Comparison of ENCODE assay signal across 17 cellular contexts in genomic region chr12:38427442-38427841, GRCh38.
DNase-seq lines count a peak whose midpoint lies in the region; TF ChIP-seq lines count a peak whose summit lies in the region.
"Had no signal": no experiment of that assay in that cellular context is flagged by ENCODE, and none has a peak within 500 bp of the region (broad histone marks: within the 10 kb centered on the region; RNA-seq: fewer than 3 reads in every experiment).

No MANE protein-coding gene starts in this region.

- H3K9me3 Mint-ChIP-seq in endodermal cell (peaks cover 9% of the 10 kb centered on the region), neural progenitor cell (peaks cover 2% of the 10 kb centered on the region)

- H3K27me3 Mint-ChIP-seq in endodermal cell (ENCODE audit: insufficient read depth) = no peaks in the 10 kb centered on the region
- peaks cover 3% of the 10 kb centered on the region for H3K27me3 Mint-ChIP-seq in neural progenitor cell (ENCODE audit: insufficient read depth, low read depth)
- H3K27me3 Mint-ChIP-seq: CD4-positive, CD25-positive, alpha-beta regulatory T cell; CD8-positive, alpha-beta memory T cell had no signal

- H3K9me3 ChIP-seq in MM.1S (replicated peaks; ENCODE audit: insufficient read depth, low read length) (no peaks in the 10 kb centered on the region), endodermal cell (ENCODE audit: control insufficient read depth, low read length) (no peaks in the 10 kb centered on the region), neural progenitor cell (ENCODE audit: low read depth) (no peaks in the 10 kb centered on the region)
- H3K9me3 ChIP-seq: BE2C had no signal

- H3K79me2 ChIP-seq in MM.1S (ENCODE audit: low read length) (no peaks in the 10 kb centered on the region), neural progenitor cell (ENCODE audit: low read depth) (no peaks in the 10 kb centered on the region)

- H3F3A ChIP-seq in MM.1S (ENCODE audit: insufficient read depth, low read length) (no peaks in the 10 kb centered on the region; the same call in 1 of the 2 replicates), neural progenitor cell (ENCODE audit: low read depth) (no peaks in the 10 kb centered on the region)

- H2AFZ ChIP-seq in MM.1S (ENCODE audit: low read length) = peak overlapping the region; percentile 9; the same call in 1 of the 2 replicates
- H2AFZ ChIP-seq in neural progenitor cell (replicated peaks) = peak overlapping the region; percentile 34

- in situ Hi-C loops in SK-MEL-5 (cut with HindIII; ENCODE audit: low pct_unique_long_range_greater_than_20kb, low sequenced_read_pairs) = no loop called here
- in situ Hi-C loops in brain microvascular endothelial cell (cut with HindIII; ENCODE audit: low pct_ligation_motif_present, low sequenced_read_pairs) = no loop called here

- TF ChIP-seq CTCF in MM.1S (IDR thresholded peaks at IDR 0.05; ENCODE audit: low read length) (no peak), endodermal cell (conservative IDR thresholded peaks at IDR 0.05) (no peak), neural progenitor cell (IDR thresholded peaks at IDR 0.05) (no peak), coronary artery (IDR thresholded peaks at IDR 0.05) (no peak), brain microvascular endothelial cell (IDR thresholded peaks at IDR 0.05; ENCODE audit: low read depth, low read length, missing control alignments) (no peak)

- 83% methylated on average over 1 of the region's 1 CpG; no CpG with 5 or more reads in 1 of the 2 experiments for WGBS in endodermal cell (ENCODE audit: insufficient coverage in 1 of 2, insufficient read length in 1 of 2), 2 experiments

- H3K27ac ChIP-seq in MM.1S (ENCODE audit: low read length) (peak overlapping the region; percentile 35; the same call in 1 of the 2 replicates), endodermal cell (ENCODE audit: low read depth, low read length) (peak overlapping the region; percentile 75), neural progenitor cell (no peak overlapping the region), coronary artery (no peak overlapping the region), brain microvascular endothelial cell (no peak overlapping the region)

- H3K36me3 ChIP-seq in MM.1S (replicated peaks; ENCODE audit: insufficient read depth, low read length) (no peaks in the 10 kb centered on the region), endodermal cell (ENCODE audit: control insufficient read depth, insufficient read depth, low read length) (no peaks in the 10 kb centered on the region), neural progenitor cell (no peaks in the 10 kb centered on the region), brain microvascular endothelial cell (replicated peaks) (no peaks in the 10 kb centered on the region)
- H3K36me3 ChIP-seq: BE2C had no signal

- H3K4me1 ChIP-seq in MM.1S (ENCODE audit: low read length) (peaks cover 18% of the 10 kb centered on the region), endodermal cell (ENCODE audit: control insufficient read depth, insufficient read depth, low read length) (peaks cover 4% of the 10 kb centered on the region), neural progenitor cell (peaks cover 9% of the 10 kb centered on the region)
- H3K4me1 ChIP-seq: BE2C had no signal

- H3K36me3 Mint-ChIP-seq in endodermal cell (ENCODE audit: low read depth) (no peaks in the 10 kb centered on the region), neural progenitor cell (no peaks in the 10 kb centered on the region)
- H3K36me3 Mint-ChIP-seq: CD4-positive, CD25-positive, alpha-beta regulatory T cell; CD8-positive, alpha-beta memory T cell had no signal

- H3K4me2 ChIP-seq in MM.1S (ENCODE audit: low read depth, low read length) = peak overlapping the region; percentile 60
- no peak overlapping the region for H3K4me2 ChIP-seq in neural progenitor cell

- no peak overlapping the region for H3K27ac Mint-ChIP-seq in endodermal cell
- H3K27ac Mint-ChIP-seq in neural progenitor cell = peak overlapping the region; percentile 36
- H3K27ac Mint-ChIP-seq: CD4-positive, CD25-positive, alpha-beta regulatory T cell; H9 had no signal

- H3K9ac ChIP-seq in MM.1S (ENCODE audit: low read length) = peak overlapping the region; percentile 8; the same call in 1 of the 2 replicates
- no peak overlapping the region for H3K9ac ChIP-seq in endodermal cell (ENCODE audit: extremely low read depth, low read length, poor library complexity, severe bottlenecking)
- no peak overlapping the region for H3K9ac ChIP-seq in neural progenitor cell

- H4K20me1 ChIP-seq in MM.1S (ENCODE audit: insufficient read depth, low read length) (no peaks in the 10 kb centered on the region), neural progenitor cell (ENCODE audit: low read depth) (no peaks in the 10 kb centered on the region)

- no peaks in the 10 kb centered on the region for H3K9me2 ChIP-seq in MM.1S (replicated peaks; ENCODE audit: insufficient read depth, low read length)

- H3K4me1 Mint-ChIP-seq in endodermal cell (peaks cover 4% of the 10 kb centered on the region), neural progenitor cell (peaks cover 17% of the 10 kb centered on the region)
- H3K4me1 Mint-ChIP-seq: CD4-positive, CD25-positive, alpha-beta regulatory T cell; CD8-positive, alpha-beta memory T cell had no signal

- H3K4me3 ChIP-seq in MM.1S (ENCODE audit: low read length) (no peak overlapping the region; the same call in 1 of the 2 replicates), endodermal cell (ENCODE audit: low read length) (no peak overlapping the region), neural progenitor cell (no peak overlapping the region), coronary artery (no peak overlapping the region), brain microvascular endothelial cell (ENCODE audit: low read depth, low read length) (no peak overlapping the region)

- DNase-seq in MM.1S (peak; percentile 43), SK-MEL-5 (ENCODE audit: low read depth, low spot score) (peak; percentile 23), endodermal cell (no peak), neural progenitor cell (ENCODE audit: low spot score) (no peak), coronary artery (ENCODE audit: low spot score) (no peak), brain microvascular endothelial cell (no peak), NCI-H1048 (lab: John Stamatoyannopoulos, UW) (no peak)
- no peak for DNase-seq in stimulated activated CD4-positive, alpha-beta T cell treated with anti-CD3 and anti-CD28 coated beads, Interleukin-2, amount 100 ng/mL, for 48 hours
- DNase-seq: ACHN; BE2C; C1 segment of cervical spinal cord; CD4-positive, CD25-positive, alpha-beta regulatory T cell; CD8-positive, alpha-beta memory T cell; COR-L47; DMS 273 treated with DMSO at 0.1 percent for 48 hours; GOT3; H9 had no signal

- H3K27me3 ChIP-seq in MM.1S (replicated peaks; ENCODE audit: insufficient read depth, low read length) (no peaks in the 10 kb centered on the region), endodermal cell (ENCODE audit: control insufficient read depth, insufficient read depth, low read length, poor library complexity, severe bottlenecking) (no peaks in the 10 kb centered on the region), neural progenitor cell (no peaks in the 10 kb centered on the region), brain microvascular endothelial cell (replicated peaks) (no peaks in the 10 kb centered on the region)
- H3K27me3 ChIP-seq: BE2C had no signal

- no peak overlapping the region for H3K4me3 Mint-ChIP-seq in endodermal cell
- H3K4me3 Mint-ChIP-seq in neural progenitor cell = no peak overlapping the region
- H3K4me3 Mint-ChIP-seq: CD4-positive, CD25-positive, alpha-beta regulatory T cell; CD8-positive, alpha-beta memory T cell; H9 had no signal

Comparison
In these comparisons a context has a peak if more than half of its experiments do, and no peak if none do; other contexts are left out.
1. DNase-seq: peak in MM.1S (single experiment) and SK-MEL-5 (single experiment); none in endodermal cell (single experiment), neural progenitor cell (single experiment), coronary artery (single experiment), brain microvascular endothelial cell (single experiment), NCI-H1048 (single experiment) and stimulated activated CD4-positive, alpha-beta T cell treated with anti-CD3 and anti-CD28 coated beads, Interleukin-2, amount 100 ng/mL, for 48 hours (0 of 2).
2. H3K27ac ChIP-seq: peak in MM.1S (single experiment) and endodermal cell (single experiment); none in neural progenitor cell (single experiment), coronary artery (0 of 2) and brain microvascular endothelial cell (single experiment).